ENCODE assay signal across 25 cellular contexts in genomic region chr13:51938454-51938853, GRCh38.
DNase-seq lines count a peak whose midpoint lies in the region; ATAC-seq and TF ChIP-seq lines count a peak whose summit lies in the region.
"Had no signal": no experiment of that assay in that cellular context is flagged by ENCODE, and none has a peak within 500 bp of the region (broad histone marks: within the 10 kb centered on the region; RNA-seq: fewer than 3 reads in every experiment).

No MANE protein-coding gene starts in this region.

- H3K27me3 ChIP-seq in CD4-positive, alpha-beta T cell (ENCODE audit: control insufficient read depth, insufficient read depth, low read length) = no peaks in the 10 kb centered on the region
- H3K27me3 ChIP-seq: BE2C had no signal

- BruUV-seq in Calu3 (replicated peaks; lab: Mats Ljungman, UMichigan) = no TSS peak

- CTCF ChIA-PET in CD4-positive, alpha-beta T cell (lab: Charles Lee) = no interaction called here
- CTCF ChIA-PET in Calu3 (lab: Charles Lee) = no interaction called here

- intact Hi-C loops in CD4-positive, alpha-beta T cell (cut with DNase I, micrococcal nuclease) = no loop called here
- intact Hi-C loops in Calu3 (cut with micrococcal nuclease; ENCODE audit: unreplicated experiment) = no loop called here

- H3K27me3 Mint-ChIP-seq in CD4-positive, alpha-beta T cell = no peaks in the 10 kb centered on the region
- H3K27me3 Mint-ChIP-seq in T-helper 17 cell (no peaks in the 10 kb centered on the region), nephron progenitor cell (ENCODE audit: low read depth, poor library complexity) (no peaks in the 10 kb centered on the region), Calu3 (ENCODE audit: unreplicated experiment) (peaks cover 10% of the 10 kb centered on the region)

- H3K4me3 Mint-ChIP-seq in CD4-positive, alpha-beta T cell = no peak overlapping the region
- H3K4me3 Mint-ChIP-seq in T-helper 17 cell (no peak overlapping the region), nephron progenitor cell (no peak overlapping the region), Calu3 (ENCODE audit: low read depth, unreplicated experiment) (no peak overlapping the region)
- H3K4me3 Mint-ChIP-seq: CD14-positive monocyte, GM23338, H9 had no signal

- no peak for TF ChIP-seq CTCF in CD4-positive, alpha-beta T cell (IDR thresholded peaks at IDR 0.05)
- TF ChIP-seq CTCF in nephron progenitor cell (IDR thresholded peaks at IDR 0.05) = no peak
- TF ChIP-seq CTCF in Calu3 (IDR thresholded peaks at IDR 0.05; ENCODE audit: unreplicated experiment) = no peak

- ATAC-seq in CD4-positive, alpha-beta T cell (ENCODE audit: poor library complexity) = no peak
- ATAC-seq in T-helper 17 cell (no peak), left lobe of liver (no peak)
- ATAC-seq: GM12878, GM23338 had no signal

- H3K36me3 Mint-ChIP-seq in CD4-positive, alpha-beta T cell (ENCODE audit: low read depth) = no peaks in the 10 kb centered on the region
- H3K36me3 Mint-ChIP-seq in T-helper 17 cell (ENCODE audit: low read depth) (peaks cover 3% of the 10 kb centered on the region), nephron progenitor cell (ENCODE audit: low read depth) (no peaks in the 10 kb centered on the region), Calu3 (ENCODE audit: insufficient read depth, unreplicated experiment) (no peaks in the 10 kb centered on the region)
- H3K36me3 Mint-ChIP-seq: CD14-positive monocyte had no signal

- no peaks in the 10 kb centered on the region for H3K9me3 Mint-ChIP-seq in CD4-positive, alpha-beta T cell
- H3K9me3 Mint-ChIP-seq in nephron progenitor cell (no peaks in the 10 kb centered on the region), Calu3 (ENCODE audit: low read depth, unreplicated experiment) (no peaks in the 10 kb centered on the region)
- H3K9me3 Mint-ChIP-seq: CD14-positive monocyte, GM23338, H9 had no signal

- no peak overlapping the region for H3K27ac ChIP-seq in CD4-positive, alpha-beta T cell (ENCODE audit: low read depth, low read length)
- H3K27ac ChIP-seq: 22Rv1, KMS-11, RWPE1 had no signal

- H3K4me1 Mint-ChIP-seq in CD4-positive, alpha-beta T cell (ENCODE audit: low read depth) = peaks cover 56% of the 10 kb centered on the region
- H3K4me1 Mint-ChIP-seq in T-helper 17 cell (peaks cover 42% of the 10 kb centered on the region), nephron progenitor cell (peaks cover 10% of the 10 kb centered on the region), Calu3 (ENCODE audit: low read depth, unreplicated experiment) (peaks cover 8% of the 10 kb centered on the region)
- H3K4me1 Mint-ChIP-seq: CD14-positive monocyte, GM23338 had no signal

- no peaks in the 10 kb centered on the region for H3K9me3 ChIP-seq in CD4-positive, alpha-beta T cell (ENCODE audit: control insufficient read depth, low read length)
- no peaks in the 10 kb centered on the region for H3K9me3 ChIP-seq in T-helper 17 cell (ENCODE audit: control insufficient read depth, low read length, poor library complexity, severe bottlenecking)
- H3K9me3 ChIP-seq: BE2C had no signal

- DNase-seq in NCI-H1092 treated with DMSO at 0.1 percent for 48 hours (lab: John Stamatoyannopoulos, UW) (peak; percentile 35), NCI-H1092 (lab: John Stamatoyannopoulos, UW) (no peak), T-helper 17 cell (no peak), nephron progenitor cell (no peak), left lobe of liver (ENCODE audit: low spot score) (no peak), Calu3 (no peak)
- DNase-seq in CD4-positive, alpha-beta T cell = no peak
- DNase-seq: ACHN, BE2C, EL, GDM1, H9, MM.1S, NCI-H1417 treated with DMSO at 0.1 percent for 48 hours, NCI-H187, NCI-H446, NCI-H524 treated with DMSO at 0.1 percent for 48 hours, NCI-H774, SHP77 had no signal

- POLR2A ChIA-PET in CD4-positive, alpha-beta T cell (lab: Charles Lee) = interaction anchor here (0.8 kb wide), 1 partner anchor 11 kb away, joined by 4 read pairs; no protein-coding TSS in a partner anchor

- peak overlapping the region; percentile 45 for H3K27ac Mint-ChIP-seq in CD4-positive, alpha-beta T cell
- H3K27ac Mint-ChIP-seq in T-helper 17 cell = peak overlapping the region; percentile 72
- peak overlapping the region; percentile 46 for H3K27ac Mint-ChIP-seq in nephron progenitor cell
- no peak overlapping the region for H3K27ac Mint-ChIP-seq in Calu3 (ENCODE audit: unreplicated experiment)
- H3K27ac Mint-ChIP-seq: CD14-positive monocyte, H9 had no signal
